27 cellular contexts compared by ENCODE assay signal in the genomic region with DNA sequence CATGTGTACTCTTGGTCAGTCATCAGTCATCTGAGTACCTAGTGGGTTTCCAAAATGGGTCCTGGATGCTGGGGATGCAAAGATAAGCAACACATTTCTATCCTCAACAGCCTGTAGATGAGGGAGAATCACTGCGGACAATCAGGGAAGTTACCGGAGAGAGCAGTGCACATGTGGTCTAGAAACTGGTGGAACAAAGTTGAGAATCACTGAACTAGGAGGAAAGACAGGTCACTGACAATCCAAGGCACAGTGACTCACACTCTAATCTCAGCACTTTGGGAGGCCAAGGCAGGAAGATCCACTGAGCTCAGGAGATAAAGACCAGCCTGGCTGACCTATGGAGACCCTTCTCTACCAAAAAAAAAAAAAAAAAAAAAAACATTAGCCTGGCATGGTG. TPM values are rescaled to one million over a fixed set of nuclear protein-coding genes. Genes with fewer than 3 reads are reported as not detected.
"Had no signal": no experiment of that assay in that cellular context is flagged by ENCODE, and none has a peak within 500 bp of the region (broad histone marks: within the 10 kb centered on the region; RNA-seq: fewer than 3 reads in every experiment).

No MANE protein-coding gene starts in this region.

- H3K9me3 Mint-ChIP-seq: activated naive CD4-positive, alpha-beta T cell treated with anti-CD3 and anti-CD28 coated beads, Interleukin-2, amount 10 ng/mL, durations not matched to agents 7 days and 5 days; activated naive CD8-positive, alpha-beta T cell treated with anti-CD3 and anti-CD28 coated beads for 36 hours; activated T-cell treated with anti-CD3 and anti-CD28 coated beads, Interleukin-2, amount 50 U/mL, for 24 hours; activated T-helper 1 cell treated with anti-CD3 and anti-CD28 coated beads, Interleukin-12 subunit alpha, Interleukin-12 subunit beta, Interleukin-2, Interleukin-4 antibody, amounts not matched to agents 30 ng/mL and 10 ng/mL and 1 ng/mL, durations not matched to agents 14 hours and 24 hours and 36 hours; T-cell; WTC11 had no signal

- DNase-seq: activated CD4-positive, alpha-beta T cell treated with anti-CD3 and anti-CD28 coated beads for 48 hours; activated CD4-positive, alpha-beta T cell treated with anti-CD3 and anti-CD28 coated beads, Interleukin-2, amount 50 U/mL, for 48 hours; activated CD4-positive, CD25-positive, alpha-beta regulatory T cell treated with anti-CD3 and anti-CD28 coated beads, Interleukin-2, amount 50 U/mL, for 72 hours; activated CD8-positive, alpha-beta memory T cell treated with anti-CD3 and anti-CD28 coated beads, Interleukin-2, amount 10 ng/mL, durations not matched to agents 7 days and 5 days; activated gamma-delta T cell treated with Interleukin-2 at 50 U/mL for 16 hours; activated naive CD4-positive, alpha-beta T cell treated with anti-CD3 and anti-CD28 coated beads, Interleukin-2, amount 10 ng/mL, durations not matched to agents 7 days and 5 days; activated naive CD8-positive, alpha-beta T cell treated with anti-CD3 and anti-CD28 coated beads for 36 hours; activated T-cell treated with anti-CD3 and anti-CD28 coated beads, Interleukin-2, amount 50 U/mL, for 24 hours; anterior cingulate cortex; caudate nucleus; KG1; NCI-H1048; NCI-H146; NCI-H187 treated with DMSO at 0.1 percent for 48 hours; NCI-H2171 treated with DMSO at 0.1 percent for 48 hours; NCI-H345; NCI-H510A; NCI-H526 treated with DMSO at 0.1 percent for 48 hours; NCI-H82; RPMI8226; T-cell; T1000 had no signal

- H3K4me3 ChIP-seq: SK-N-MC had no signal

- H3K27ac ChIP-seq: SK-N-MC had no signal

- H3K4me3 Mint-ChIP-seq: activated CD8-positive, alpha-beta memory T cell treated with anti-CD3 and anti-CD28 coated beads, Interleukin-2, amount 10 ng/mL, durations not matched to agents 7 days and 5 days; activated naive CD4-positive, alpha-beta T cell treated with anti-CD3 and anti-CD28 coated beads, Interleukin-2, amount 10 ng/mL, durations not matched to agents 7 days and 5 days; activated naive CD8-positive, alpha-beta T cell treated with anti-CD3 and anti-CD28 coated beads for 36 hours; activated T-cell treated with anti-CD3 and anti-CD28 coated beads, Interleukin-2, amount 50 U/mL, for 24 hours; activated T-helper 1 cell treated with anti-CD3 and anti-CD28 coated beads, Interleukin-12 subunit alpha, Interleukin-12 subunit beta, Interleukin-2, Interleukin-4 antibody, amounts not matched to agents 30 ng/mL and 10 ng/mL and 1 ng/mL, durations not matched to agents 14 hours and 24 hours and 36 hours; T-cell; WTC11 had no signal

- ATAC-seq: activated CD8-positive, alpha-beta memory T cell treated with anti-CD3 and anti-CD28 coated beads, Interleukin-2, amount 10 ng/mL, durations not matched to agents 7 days and 5 days; Right ventricle myocardium inferior; WTC11 had no signal

- H3K36me3 Mint-ChIP-seq: activated CD8-positive, alpha-beta memory T cell treated with anti-CD3 and anti-CD28 coated beads, Interleukin-2, amount 10 ng/mL, durations not matched to agents 7 days and 5 days; activated naive CD4-positive, alpha-beta T cell treated with anti-CD3 and anti-CD28 coated beads, Interleukin-2, amount 10 ng/mL, durations not matched to agents 7 days and 5 days; activated naive CD8-positive, alpha-beta T cell treated with anti-CD3 and anti-CD28 coated beads for 36 hours; T-cell; WTC11 had no signal

- H3K27ac Mint-ChIP-seq: activated CD8-positive, alpha-beta memory T cell treated with anti-CD3 and anti-CD28 coated beads, Interleukin-2, amount 10 ng/mL, durations not matched to agents 7 days and 5 days; activated naive CD4-positive, alpha-beta T cell treated with anti-CD3 and anti-CD28 coated beads, Interleukin-2, amount 10 ng/mL, durations not matched to agents 7 days and 5 days; activated naive CD8-positive, alpha-beta T cell treated with anti-CD3 and anti-CD28 coated beads for 36 hours; activated T-cell treated with anti-CD3 and anti-CD28 coated beads, Interleukin-2, amount 50 U/mL, for 24 hours; activated T-helper 1 cell treated with anti-CD3 and anti-CD28 coated beads, Interleukin-12 subunit alpha, Interleukin-12 subunit beta, Interleukin-2, Interleukin-4 antibody, amounts not matched to agents 30 ng/mL and 10 ng/mL and 1 ng/mL, durations not matched to agents 14 hours and 24 hours and 36 hours had no signal

RNA-seq across cellular contexts. Expression of gene LGALS8, which starts 31.4 kb away (rescaled TPM):
- total RNA-seq: OCI-LY7 had no signal
